In the genomic region with DNA sequence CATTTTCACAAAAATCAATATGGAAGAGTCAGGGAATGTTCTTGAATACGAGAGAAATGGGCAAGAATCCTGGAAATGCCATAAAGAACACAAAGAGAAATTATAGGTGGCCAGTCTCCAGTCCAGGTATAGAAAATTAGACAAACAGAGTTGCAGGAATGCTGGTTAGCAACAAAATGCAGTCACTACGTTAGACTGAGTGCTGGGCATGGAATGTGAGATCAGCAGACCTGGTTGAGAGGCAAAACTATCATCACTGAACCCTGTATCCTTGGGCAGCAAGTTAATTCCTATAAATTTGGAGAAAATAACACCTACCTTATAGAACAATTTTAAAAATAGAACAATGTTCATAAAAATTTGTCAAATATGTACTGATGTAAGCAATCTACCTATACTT, we compare ENCODE assay signal across 31 cellular contexts.
"Had no signal": no experiment of that assay in that cellular context is flagged by ENCODE, and none has a peak within 500 bp of the region (broad histone marks: within the 10 kb centered on the region; RNA-seq: fewer than 3 reads in every experiment).

No MANE protein-coding gene starts in this region.

- ATAC-seq: naive thymus-derived CD8-positive, alpha-beta T cell; natural killer cell treated with Interleukin-12 subunit alpha and Interleukin-12 subunit beta and Interleukin-15 and Interleukin-18, amount 100 ng/mL, for 72 hours; psoas muscle; right cardiac atrium; right lobe of liver; stimulated activated memory B cell treated with anti-CD40 and anti-IgM and Interleukin-4, amounts not matched to agents 10 μg/mL and 1 μg/mL and 100 μg/mL, for 72 hours; stimulated activated naive CD8-positive, alpha-beta T cell treated with anti-CD3 and anti-CD28 coated beads, Interleukin-15, amount 100 ng/mL, for 72 hours; stimulated activated naive CD8-positive, alpha-beta T cell treated with anti-CD3 and anti-CD28 coated beads, Interleukin-15, Interleukin-2, amounts not matched to agents 100 U/mL and 50 U/mL, for 24 hours had no signal

- H3K36me3 ChIP-seq: neutrophil, ovary, right lobe of liver, sigmoid colon, thoracic aorta, thyroid gland, tibial nerve, upper lobe of left lung, vagina had no signal

- H2AFZ ChIP-seq: parathyroid adenoma had no signal

- H3K36me3 Mint-ChIP-seq: naive thymus-derived CD8-positive, alpha-beta T cell; natural killer cell treated with Interleukin-12 subunit alpha and Interleukin-12 subunit beta and Interleukin-15 and Interleukin-18, amount 100 ng/mL, for 72 hours; stimulated activated memory B cell treated with anti-CD40 and anti-IgM and Interleukin-4, amounts not matched to agents 10 μg/mL and 1 μg/mL and 100 μg/mL, for 72 hours had no signal

- H3K9me3 ChIP-seq: neutrophil, ovary, psoas muscle, right lobe of liver, sigmoid colon, thoracic aorta, thyroid gland, tibial nerve, upper lobe of left lung, vagina had no signal

- H3K4me1 ChIP-seq: parathyroid adenoma, psoas muscle, right lobe of liver, sigmoid colon, thyroid gland, tibial nerve, upper lobe of left lung, vagina had no signal

- H3K27ac Mint-ChIP-seq: natural killer cell treated with Interleukin-12 subunit alpha and Interleukin-12 subunit beta and Interleukin-15 and Interleukin-18, amount 100 ng/mL, for 72 hours; nephron progenitor cell; progenitor cell of endocrine pancreas; stimulated activated memory B cell treated with anti-CD40 and anti-IgM and Interleukin-4, amounts not matched to agents 10 μg/mL and 1 μg/mL and 100 μg/mL, for 72 hours; stimulated activated naive CD8-positive, alpha-beta T cell treated with anti-CD3 and anti-CD28 coated beads, Interleukin-15, amount 100 ng/mL, for 72 hours had no signal

- H3K79me2 ChIP-seq: parathyroid adenoma had no signal

- DNase-seq: naive thymus-derived CD8-positive, alpha-beta T cell; nephron progenitor cell; nucleus accumbens; ovary; posterior cingulate gyrus; psoas muscle; right cardiac atrium; right lobe of liver; sigmoid colon; small intestine; stimulated activated CD4-positive, alpha-beta T cell treated with anti-CD3 and anti-CD28 coated beads, Interleukin-15, amount 100 ng/mL, for 24 hours; stimulated activated CD4-positive, alpha-beta T cell treated with anti-CD3 and anti-CD28 coated beads, Interleukin-2, amount 100 ng/mL, for 24 hours; stimulated activated CD4-positive, alpha-beta T cell treated with anti-CD3 and anti-CD28 coated beads, Interleukin-2, amount 100 ng/mL, for 48 hours; stimulated activated CD4-positive, alpha-beta T cell treated with anti-CD3 and anti-CD28 coated beads, Interleukin-4, amount 100 ng/mL, for 24 hours; stimulated activated CD8-positive, alpha-beta memory T cell treated with anti-CD3 and anti-CD28 coated beads, Interleukin-4, amount 100 ng/mL, for 48 hours; stimulated activated naive CD4-positive, alpha-beta T cell; stimulated activated naive CD8-positive, alpha-beta T cell treated with anti-CD3 and anti-CD28 coated beads, Interleukin-15, amount 100 ng/mL, for 72 hours; stimulated activated naive CD8-positive, alpha-beta T cell treated with anti-CD3 and anti-CD28 coated beads, Interleukin-15, Interleukin-2, amounts not matched to agents 100 U/mL and 50 U/mL, for 24 hours; substantia nigra; thyroid gland; upper lobe of left lung had no signal

- H3K27ac ChIP-seq: neutrophil, ovary, parathyroid adenoma, psoas muscle, right lobe of liver, sigmoid colon, thoracic aorta, thyroid gland, tibial nerve, upper lobe of left lung, vagina had no signal

- H3K27me3 ChIP-seq: neutrophil, ovary, right lobe of liver, sigmoid colon, thyroid gland, tibial nerve, upper lobe of left lung, vagina had no signal

- H3K9me3 Mint-ChIP-seq: nephron progenitor cell; stimulated activated naive CD8-positive, alpha-beta T cell treated with anti-CD3 and anti-CD28 coated beads, Interleukin-15, amount 100 ng/mL, for 72 hours had no signal

- FAIRE-seq: urothelium cell line had no signal

- H3K9ac ChIP-seq: parathyroid adenoma had no signal

- H3K4me3 ChIP-seq: ovary, psoas muscle, right lobe of liver, sigmoid colon, thoracic aorta, thyroid gland, tibial nerve, upper lobe of left lung, vagina had no signal

- H3K27me3 Mint-ChIP-seq: naive thymus-derived CD8-positive, alpha-beta T cell; natural killer cell treated with Interleukin-12 subunit alpha and Interleukin-12 subunit beta and Interleukin-15 and Interleukin-18, amount 100 ng/mL, for 72 hours; progenitor cell of endocrine pancreas; stimulated activated memory B cell treated with anti-CD40 and anti-IgM and Interleukin-4, amounts not matched to agents 10 μg/mL and 1 μg/mL and 100 μg/mL, for 72 hours; stimulated activated naive CD8-positive, alpha-beta T cell treated with anti-CD3 and anti-CD28 coated beads, Interleukin-15, amount 100 ng/mL, for 72 hours had no signal

- H3K4me3 Mint-ChIP-seq: naive thymus-derived CD8-positive, alpha-beta T cell; natural killer cell treated with Interleukin-12 subunit alpha and Interleukin-12 subunit beta and Interleukin-15 and Interleukin-18, amount 100 ng/mL, for 72 hours; nephron progenitor cell; neural crest cell; stimulated activated memory B cell treated with anti-CD40 and anti-IgM and Interleukin-4, amounts not matched to agents 10 μg/mL and 1 μg/mL and 100 μg/mL, for 72 hours; stimulated activated naive CD8-positive, alpha-beta T cell treated with anti-CD3 and anti-CD28 coated beads, Interleukin-15, amount 100 ng/mL, for 72 hours had no signal

- H3K4me1 Mint-ChIP-seq: nephron progenitor cell; neural crest cell; stimulated activated memory B cell treated with anti-CD40 and anti-IgM and Interleukin-4, amounts not matched to agents 10 μg/mL and 1 μg/mL and 100 μg/mL, for 72 hours had no signal
